26 cellular contexts compared by ENCODE assay signal in genomic region chr6:21829126-21829525, GRCh38.
"Had no signal": no experiment of that assay in that cellular context is flagged by ENCODE, and none has a peak within 500 bp of the region (broad histone marks: within the 10 kb centered on the region; RNA-seq: fewer than 3 reads in every experiment).

No MANE protein-coding gene starts in this region.

- H3K27ac ChIP-seq: brain microvascular endothelial cell, cardiac muscle cell, SK-N-MC had no signal

- H3K27ac Mint-ChIP-seq: activated B cell treated with CpG ODN at 0.5 μM for 24 hours; activated CD4-positive, alpha-beta T cell treated with anti-CD3 and anti-CD28 coated beads, Interleukin-2, amount 10 ng/mL, durations not matched to agents 24 days and 14 days; activated CD8-positive, alpha-beta memory T cell treated with anti-CD3 and anti-CD28 coated beads, Interleukin-2, amount 10 ng/mL, durations not matched to agents 7 days and 5 days; activated naive CD4-positive, alpha-beta T cell treated with anti-CD3 and anti-CD28 coated beads for 36 hours; activated naive CD8-positive, alpha-beta T cell; T-helper 2 cell treated with Interferon-gamma antibody and Interleukin-4, amounts not matched to agents 5 μg/mL and 100 μg/mL, for 36 hours had no signal

- H3K36me3 Mint-ChIP-seq: activated CD8-positive, alpha-beta memory T cell treated with anti-CD3 and anti-CD28 coated beads, Interleukin-2, amount 10 ng/mL, durations not matched to agents 7 days and 5 days; activated naive CD8-positive, alpha-beta T cell had no signal

- DNase-seq: activated B cell treated with CpG ODN at 0.5 μM for 24 hours; activated CD4-positive, alpha-beta T cell treated with anti-CD3 and anti-CD28 coated beads for 1 hour; activated CD4-positive, alpha-beta T cell treated with anti-CD3 and anti-CD28 coated beads, Interleukin-2, amount 10 ng/mL, durations not matched to agents 24 days and 14 days; activated CD4-positive, alpha-beta T cell treated with anti-CD3 and anti-CD28 coated beads, Interleukin-2, amount 50 U/mL, for 48 hours; activated CD8-positive, alpha-beta memory T cell treated with anti-CD3 and anti-CD28 coated beads, Interleukin-2, amount 10 ng/mL, durations not matched to agents 7 days and 5 days; activated gamma-delta T cell; activated naive CD4-positive, alpha-beta T cell treated with anti-CD3 and anti-CD28 coated beads for 36 hours; activated T-cell treated with anti-CD3 and anti-CD28 coated beads, Interleukin-2, amount 50 U/mL, for 4 hours; amygdala; brain microvascular endothelial cell; Kasumi-1; KBM-7; NCI-H1048; NCI-H146; NCI-H187 treated with DMSO at 0.1 percent for 48 hours; NCI-H2171; NCI-H2227 treated with DMSO at 0.1 percent for 48 hours; NCI-H82; RPMI8226; T-helper 1 cell had no signal

- H3K4me1 Mint-ChIP-seq: activated CD8-positive, alpha-beta memory T cell treated with anti-CD3 and anti-CD28 coated beads, Interleukin-2, amount 10 ng/mL, durations not matched to agents 7 days and 5 days had no signal

- H3K36me3 ChIP-seq: brain microvascular endothelial cell, cardiac muscle cell had no signal

- H3K27me3 Mint-ChIP-seq: activated CD8-positive, alpha-beta memory T cell treated with anti-CD3 and anti-CD28 coated beads, Interleukin-2, amount 10 ng/mL, durations not matched to agents 7 days and 5 days; activated naive CD8-positive, alpha-beta T cell had no signal

- H3K4me3 Mint-ChIP-seq: activated B cell treated with CpG ODN at 0.5 μM for 24 hours; activated CD4-positive, alpha-beta T cell treated with anti-CD3 and anti-CD28 coated beads, Interleukin-2, amount 10 ng/mL, durations not matched to agents 24 days and 14 days; activated CD8-positive, alpha-beta memory T cell treated with anti-CD3 and anti-CD28 coated beads, Interleukin-2, amount 10 ng/mL, durations not matched to agents 7 days and 5 days; activated naive CD4-positive, alpha-beta T cell treated with anti-CD3 and anti-CD28 coated beads for 36 hours; activated naive CD8-positive, alpha-beta T cell; activated T-cell treated with anti-CD3 and anti-CD28 coated beads, Interleukin-2, amount 50 U/mL, for 4 hours; T-helper 2 cell treated with Interferon-gamma antibody and Interleukin-4, amounts not matched to agents 5 μg/mL and 100 μg/mL, for 36 hours had no signal

- ATAC-seq: activated CD8-positive, alpha-beta memory T cell treated with anti-CD3 and anti-CD28 coated beads, Interleukin-2, amount 10 ng/mL, durations not matched to agents 7 days and 5 days; activated T-cell treated with anti-CD3 and anti-CD28 coated beads, Interleukin-2, amount 50 U/mL, for 4 hours; Right ventricle myocardium inferior had no signal

- FAIRE-seq: astrocyte had no signal

- H3K4me3 ChIP-seq: cardiac muscle cell, SK-N-MC had no signal

- H3K27me3 ChIP-seq: brain microvascular endothelial cell, cardiac muscle cell had no signal

- H3K9me3 Mint-ChIP-seq: activated B cell treated with CpG ODN at 0.5 μM for 24 hours; activated CD4-positive, alpha-beta T cell treated with anti-CD3 and anti-CD28 coated beads, Interleukin-2, amount 10 ng/mL, durations not matched to agents 24 days and 14 days; activated naive CD4-positive, alpha-beta T cell treated with anti-CD3 and anti-CD28 coated beads for 36 hours; activated T-cell treated with anti-CD3 and anti-CD28 coated beads, Interleukin-2, amount 50 U/mL, for 4 hours; T-helper 2 cell treated with Interferon-gamma antibody and Interleukin-4, amounts not matched to agents 5 μg/mL and 100 μg/mL, for 36 hours had no signal
